Comparison of ENCODE assay signal across 9 cellular contexts in the genomic region with DNA sequence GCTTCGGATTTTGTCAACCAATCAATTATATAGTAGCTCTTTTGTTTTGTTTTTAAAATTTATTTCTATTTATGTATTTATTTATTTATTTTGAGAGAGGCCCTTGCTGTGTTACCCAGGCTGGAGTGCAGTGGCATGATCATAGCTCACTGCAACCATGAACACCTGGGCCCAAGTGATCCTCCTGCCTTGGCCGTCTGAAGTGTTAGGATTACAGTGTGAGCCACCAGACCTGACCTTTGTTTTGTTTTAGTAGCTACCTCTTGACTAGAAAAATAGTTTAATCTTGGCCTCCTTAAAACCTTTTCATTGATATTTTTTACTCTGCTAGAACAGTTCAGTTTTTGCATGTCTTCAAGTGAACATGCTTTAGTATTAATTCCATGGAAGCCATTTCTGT. TPM values are rescaled to one million over a fixed set of nuclear protein-coding genes. Genes with fewer than 3 reads are reported as not detected.
DNase-seq lines count a peak whose midpoint lies in the region; ATAC-seq and TF ChIP-seq lines count a peak whose summit lies in the region.
"Had no signal": no experiment of that assay in that cellular context is flagged by ENCODE, and none has a peak within 500 bp of the region (broad histone marks: within the 10 kb centered on the region; RNA-seq: fewer than 3 reads in every experiment).

No MANE protein-coding gene starts in this region.

- H3K4me1 ChIP-seq in RWPE2 (ENCODE audit: insufficient read depth, poor library complexity, severe bottlenecking) (peaks cover 31% of the 10 kb centered on the region), esophagus (ENCODE audit: control insufficient read depth in 2 of 2, insufficient read depth in 2 of 2, low read length in 1 of 2) (peaks cover 3 to 5% of the 10 kb centered on the region in 2 donors)

- intact Hi-C loops in sciatic nerve (cut with DNase I): no loop called here

- H3K27ac ChIP-seq in RWPE2 (ENCODE audit: poor library complexity, severe bottlenecking) (peak overlapping the region; percentile 83), esophagus (ENCODE audit: low read depth in 2 of 2, low read length in 1 of 2) (peak overlapping the region; percentile 3 to 87)

- H3K27me3 ChIP-seq in RWPE2 (ENCODE audit: insufficient read depth, poor library complexity, severe bottlenecking): no peaks in the 10 kb centered on the region
- H3K27me3 ChIP-seq in esophagus (ENCODE audit: control insufficient read depth in 1 of 2, insufficient read depth in 2 of 2, low read length in 2 of 2): no peaks in the 10 kb centered on the region

- H3K36me3 ChIP-seq in RWPE2 (ENCODE audit: low read depth): no peaks in the 10 kb centered on the region
- peaks cover 0 to 2% of the 10 kb centered on the region in 2 donors for H3K36me3 ChIP-seq in esophagus (ENCODE audit: control insufficient read depth in 2 of 2, insufficient read depth in 2 of 2, low read length in 1 of 2)

- H3K9me3 ChIP-seq in RWPE2 (ENCODE audit: severe bottlenecking) (no peaks in the 10 kb centered on the region), esophagus (ENCODE audit: control insufficient read depth in 2 of 2, insufficient read depth in 1 of 2, low read depth in 1 of 2, low read length in 1 of 2) (no peaks in the 10 kb centered on the region)

- TF ChIP-seq CTCF in RWPE2 (IDR thresholded peaks at IDR 0.05; ENCODE audit: poor library complexity, severe bottlenecking): no peak

- no peak overlapping the region for H3K4me3 ChIP-seq in RWPE2 (ENCODE audit: severe bottlenecking)
- H3K4me3 ChIP-seq in esophagus (ENCODE audit: low read depth in 1 of 2, low read length in 2 of 2): no peak overlapping the region

- ATAC-seq in GM19035 (IDR thresholded peaks at IDR 0.05; ENCODE audit: unreplicated experiment): peak; percentile 22
- no peak for ATAC-seq in RWPE2 (ENCODE audit: low read depth)
- ATAC-seq in sciatic nerve: peak; percentile 23
- no peak for ATAC-seq in GM21367 (IDR thresholded peaks at IDR 0.05; ENCODE audit: unreplicated experiment)

- WGBS in esophagus, 2 donors: 54 to 59% methylated on average over 2 of the region's 2 CpGs

- DNase-seq in RWPE2 (ENCODE audit: low spot score) (no peak), sciatic nerve (ENCODE audit: low spot score) (no peak), NCI-H1436 (lab: John Stamatoyannopoulos, UW) (no peak), NCI-H146 (lab: John Stamatoyannopoulos, UW) (no peak), DMS153 (lab: John Stamatoyannopoulos, UW) (no peak)
- DNase-seq: NCI-H524 had no signal

RNA-seq across cellular contexts. Expression of gene GARRE1, which starts 15.1 kb away (rescaled TPM):
- polyA plus RNA-seq in esophagus: 1 to 10 TPM; 4.6 to 6.8 TPM
- 59.9 TPM for total RNA-seq in sciatic nerve

Comparison
In these comparisons a context has a peak if more than half of its experiments do, and no peak if none do; other contexts are left out.
1. ATAC-seq: peak in GM19035 (single experiment) and sciatic nerve (single experiment); none in RWPE2 (single experiment) and GM21367 (single experiment).